12 cellular contexts compared by ENCODE assay signal in the genomic region with DNA sequence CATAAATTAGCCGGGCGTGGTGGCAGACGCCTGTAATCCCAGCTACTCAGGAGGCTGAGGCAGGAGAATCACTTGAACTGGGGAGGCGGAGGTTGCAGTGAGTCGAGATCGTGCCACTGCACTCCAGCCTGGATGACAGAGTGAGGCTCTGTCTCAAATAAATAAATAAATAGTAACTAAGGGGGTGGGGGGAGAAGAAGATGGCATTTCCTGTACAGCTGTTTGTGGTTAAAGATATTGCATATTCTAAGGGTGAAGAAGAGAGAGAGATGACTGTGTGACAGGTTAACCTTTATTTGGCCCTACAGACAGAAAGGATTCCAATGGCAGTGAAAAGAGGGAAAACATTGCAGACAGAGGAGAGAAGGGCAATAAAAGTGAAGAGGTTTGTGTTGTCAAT. TPM values are rescaled to one million over a fixed set of nuclear protein-coding genes. Genes with fewer than 3 reads are reported as not detected.
DNase-seq lines count a peak whose midpoint lies in the region; ATAC-seq and TF ChIP-seq lines count a peak whose summit lies in the region.
"Not testable (repeated sequence)": the region's sequence is repeated elsewhere in the genome, so short reads cannot be mapped to it uniquely, and the experiment has no call there.
"Had no signal": no experiment of that assay in that cellular context is flagged by ENCODE, and none has a peak within 500 bp of the region (broad histone marks: within the 10 kb centered on the region; RNA-seq: fewer than 3 reads in every experiment).

No MANE protein-coding gene starts in this region.

- not testable (repeated sequence) for TF ChIP-seq CTCF in BJ (IDR thresholded peaks at IDR 0.05; ENCODE audit: insufficient read depth, low read depth, low read length); mammary epithelial cell (conservative IDR thresholded peaks at IDR 0.05 in 1 of 2, IDR thresholded peaks at IDR 0.05 in 1 of 2; ENCODE audit: extremely low read depth in 1 of 2, insufficient read depth in 1 of 2, low read depth in 1 of 2, low read length in 2 of 2)

- peak; percentile 53 for DNase-seq in BJ (ENCODE audit: low read depth)
- DNase-seq in NOMO-1 treated with dmso at 0.1 percent for 144 hours (lab: John Stamatoyannopoulos, UW; ENCODE audit: unreplicated experiment): peak; percentile 24
- peak; percentile 27 for DNase-seq in mammary epithelial cell
- peak; percentile 61 for DNase-seq in myocyte (ENCODE audit: low read depth)

- BruUV-seq in mammary epithelial cell (replicated peaks; lab: Mats Ljungman, UMichigan): not testable (repeated sequence)

- not testable (repeated sequence) for H3K36me3 ChIP-seq in BJ (ENCODE audit: control insufficient read depth, insufficient read depth, low read length); mammary epithelial cell (ENCODE audit: insufficient read depth, low read length)

- intact Hi-C loops in mammary epithelial cell (cut with micrococcal nuclease): not testable (repeated sequence)

- dilution Hi-C loops in mammary epithelial cell (cut with HindIII; ENCODE audit: low sequenced_read_pairs): not testable (repeated sequence)

- H3K4me1 ChIP-seq in mammary epithelial cell (ENCODE audit: insufficient read depth, low read length): not testable (repeated sequence)

- POLR2A ChIA-PET in BJ (lab: Charles Lee): not testable (repeated sequence)

- 81% methylated on average over 6 of the region's 6 CpGs for WGBS in mammary epithelial cell (ENCODE audit: low coverage, missing lambda C conversion rate)

- not testable (repeated sequence) for H4K20me1 ChIP-seq in mammary epithelial cell (ENCODE audit: insufficient read depth, low read length)

- H3K9ac ChIP-seq in mammary epithelial cell (ENCODE audit: insufficient read depth, low read length): not testable (repeated sequence)

- not testable (repeated sequence) for H3K27me3 ChIP-seq in BJ (ENCODE audit: control insufficient read depth, insufficient read depth, low read length); mammary epithelial cell (ENCODE audit: insufficient read depth, low read length)

- CTCF ChIA-PET in BJ (lab: Yijun Ruan, JAX); mammary epithelial cell (lab: Charles Lee; ENCODE audit: low non-redundant PET): not testable (repeated sequence)

- not testable (repeated sequence) for H3K9me3 ChIP-seq in mammary epithelial cell (replicated peaks; ENCODE audit: insufficient read depth, low read length)

- peak; percentile 78 for ATAC-seq in GM18858 (IDR thresholded peaks at IDR 0.05; ENCODE audit: unreplicated experiment)
- ATAC-seq in GM21515 (IDR thresholded peaks at IDR 0.05; ENCODE audit: unreplicated experiment): peak; percentile 51
- ATAC-seq in HG02884 (IDR thresholded peaks at IDR 0.05; ENCODE audit: unreplicated experiment): peak; percentile 61
- ATAC-seq in HG03469 (IDR thresholded peaks at IDR 0.05; ENCODE audit: unreplicated experiment): peak; percentile 84

- H3K79me2 ChIP-seq in mammary epithelial cell (ENCODE audit: insufficient read depth, low read length): not testable (repeated sequence)

- H2AFZ ChIP-seq in mammary epithelial cell (ENCODE audit: low read depth, low read length): not testable (repeated sequence)

- not testable (repeated sequence) for H3K27ac ChIP-seq in mammary epithelial cell (ENCODE audit: insufficient read depth, low read depth, low read length)

- not testable (repeated sequence) for H3K4me2 ChIP-seq in mammary epithelial cell (ENCODE audit: insufficient read depth, low read depth, low read length)

- not testable (repeated sequence) for H3K4me3 ChIP-seq in BJ (ENCODE audit: low read depth, low read length); mammary epithelial cell (replicated peaks in 1 of 3; ENCODE audit: insufficient read depth in 1 of 3, low read depth in 2 of 3, low read length in 3 of 3)

- in situ Hi-C loops in mammary epithelial cell (cut with MboI; ENCODE audit: low sequenced_read_pairs in 2 of 2): not testable (repeated sequence)

RNA-seq across cellular contexts. Expression of a gene that starts 9.5 kb away (rescaled TPM):
- polyA plus RNA-seq in BJ (2011; rRNA removed): not detected in 2 replicates
- polyA minus RNA-seq in BJ (2011; rRNA and poly(A)+ RNA removed): not detected in 2 replicates
- total RNA-seq in mammary epithelial cell: not detected
- not detected for polyA plus RNA-seq in mammary epithelial cell
- polyA minus RNA-seq in mammary epithelial cell: not detected
- not detected in 2 replicates for total RNA-seq in myocyte
- not detected for polyA plus RNA-seq in myocyte (2012)
- total RNA-seq: chondrocyte, HepG2, pulmonary artery endothelial cell, SK-MEL-5 had no signal
- polyA plus RNA-seq: HepG2 had no signal
